ENCODE assay signal across 1 cellular context in the genomic region with DNA sequence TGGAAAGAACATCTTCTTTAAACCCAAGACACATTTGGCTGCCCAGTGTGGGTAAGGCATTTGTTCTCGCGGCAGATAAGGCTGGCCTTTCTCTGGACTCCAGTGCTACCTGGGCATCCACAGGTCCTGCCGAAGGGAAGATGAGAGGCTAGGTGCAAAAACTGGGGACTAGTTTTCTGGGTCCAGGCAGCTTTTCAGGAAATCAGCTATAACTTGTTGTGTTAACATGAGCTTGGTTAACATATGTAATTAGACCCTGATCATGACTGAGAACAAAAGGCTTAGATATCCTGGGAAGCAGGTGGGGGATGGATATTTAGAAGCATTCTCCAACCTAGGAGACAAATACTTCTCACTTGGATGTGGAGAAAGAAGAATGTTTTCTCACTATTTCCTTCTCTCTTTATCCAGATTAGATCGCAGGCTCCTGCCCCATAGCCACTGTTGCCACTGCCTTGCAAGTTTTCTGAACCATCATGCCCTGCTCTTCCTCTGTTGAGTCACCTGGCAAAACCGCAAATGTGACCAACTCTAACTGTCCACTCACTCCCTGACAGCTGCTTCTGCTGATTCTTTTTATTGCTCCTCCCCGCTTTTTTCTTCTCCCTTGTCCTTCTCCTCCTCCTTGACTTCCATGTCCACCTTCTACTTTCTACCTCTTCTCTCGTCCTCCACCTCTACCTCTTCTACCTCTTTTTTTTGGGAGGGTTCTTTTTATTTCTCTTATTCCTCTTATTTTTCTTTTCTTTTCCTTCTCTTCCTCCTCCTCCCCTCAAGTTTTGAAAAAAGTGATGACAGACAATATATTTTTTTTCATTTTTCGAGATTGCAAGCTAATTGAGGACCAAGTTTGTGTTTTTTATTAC.
TF ChIP-seq lines count a peak whose summit lies in the region.

No MANE protein-coding gene starts in this region.

TF ChIP-seq in K562, 482 proteins besides CTCF, POLR2A, EP300 and RAD21 (continued from another document and continues in another):
- TF ChIP-seq, protein P1, sequence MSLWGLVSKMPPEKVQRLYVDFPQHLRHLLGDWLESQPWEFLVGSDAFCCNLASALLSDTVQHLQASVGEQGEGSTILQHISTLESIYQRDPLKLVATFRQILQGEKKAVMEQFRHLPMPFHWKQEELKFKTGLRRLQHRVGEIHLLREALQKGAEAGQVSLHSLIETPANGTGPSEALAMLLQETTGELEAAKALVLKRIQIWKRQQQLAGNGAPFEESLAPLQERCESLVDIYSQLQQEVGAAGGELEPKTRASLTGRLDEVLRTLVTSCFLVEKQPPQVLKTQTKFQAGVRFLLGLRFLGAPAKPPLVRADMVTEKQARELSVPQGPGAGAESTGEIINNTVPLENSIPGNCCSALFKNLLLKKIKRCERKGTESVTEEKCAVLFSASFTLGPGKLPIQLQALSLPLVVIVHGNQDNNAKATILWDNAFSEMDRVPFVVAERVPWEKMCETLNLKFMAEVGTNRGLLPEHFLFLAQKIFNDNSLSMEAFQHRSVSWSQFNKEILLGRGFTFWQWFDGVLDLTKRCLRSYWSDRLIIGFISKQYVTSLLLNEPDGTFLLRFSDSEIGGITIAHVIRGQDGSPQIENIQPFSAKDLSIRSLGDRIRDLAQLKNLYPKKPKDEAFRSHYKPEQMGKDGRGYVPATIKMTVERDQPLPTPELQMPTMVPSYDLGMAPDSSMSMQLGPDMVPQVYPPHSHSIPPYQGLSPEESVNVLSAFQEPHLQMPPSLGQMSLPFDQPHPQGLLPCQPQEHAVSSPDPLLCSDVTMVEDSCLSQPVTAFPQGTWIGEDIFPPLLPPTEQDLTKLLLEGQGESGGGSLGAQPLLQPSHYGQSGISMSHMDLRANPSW (CRISPR knock-in tag; IDR thresholded peaks at IDR 0.05): no peak
- TF ChIP-seq, protein P2, sequence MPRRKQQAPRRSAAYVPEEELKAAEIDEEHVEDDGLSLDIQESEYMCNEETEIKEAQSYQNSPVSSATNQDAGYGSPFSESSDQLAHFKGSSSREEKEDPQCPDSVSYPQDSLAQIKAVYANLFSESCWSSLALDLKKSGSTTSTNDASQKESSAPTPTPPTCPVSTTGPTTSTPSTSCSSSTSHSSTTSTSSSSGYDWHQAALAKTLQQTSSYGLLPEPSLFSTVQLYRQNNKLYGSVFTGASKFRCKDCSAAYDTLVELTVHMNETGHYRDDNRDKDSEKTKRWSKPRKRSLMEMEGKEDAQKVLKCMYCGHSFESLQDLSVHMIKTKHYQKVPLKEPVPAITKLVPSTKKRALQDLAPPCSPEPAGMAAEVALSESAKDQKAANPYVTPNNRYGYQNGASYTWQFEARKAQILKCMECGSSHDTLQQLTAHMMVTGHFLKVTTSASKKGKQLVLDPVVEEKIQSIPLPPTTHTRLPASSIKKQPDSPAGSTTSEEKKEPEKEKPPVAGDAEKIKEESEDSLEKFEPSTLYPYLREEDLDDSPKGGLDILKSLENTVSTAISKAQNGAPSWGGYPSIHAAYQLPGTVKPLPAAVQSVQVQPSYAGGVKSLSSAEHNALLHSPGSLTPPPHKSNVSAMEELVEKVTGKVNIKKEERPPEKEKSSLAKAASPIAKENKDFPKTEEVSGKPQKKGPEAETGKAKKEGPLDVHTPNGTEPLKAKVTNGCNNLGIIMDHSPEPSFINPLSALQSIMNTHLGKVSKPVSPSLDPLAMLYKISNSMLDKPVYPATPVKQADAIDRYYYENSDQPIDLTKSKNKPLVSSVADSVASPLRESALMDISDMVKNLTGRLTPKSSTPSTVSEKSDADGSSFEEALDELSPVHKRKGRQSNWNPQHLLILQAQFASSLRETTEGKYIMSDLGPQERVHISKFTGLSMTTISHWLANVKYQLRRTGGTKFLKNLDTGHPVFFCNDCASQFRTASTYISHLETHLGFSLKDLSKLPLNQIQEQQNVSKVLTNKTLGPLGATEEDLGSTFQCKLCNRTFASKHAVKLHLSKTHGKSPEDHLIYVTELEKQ (CRISPR knock-in tag; IDR thresholded peaks at IDR 0.05): no peak
- TF ChIP-seq, protein P3, sequence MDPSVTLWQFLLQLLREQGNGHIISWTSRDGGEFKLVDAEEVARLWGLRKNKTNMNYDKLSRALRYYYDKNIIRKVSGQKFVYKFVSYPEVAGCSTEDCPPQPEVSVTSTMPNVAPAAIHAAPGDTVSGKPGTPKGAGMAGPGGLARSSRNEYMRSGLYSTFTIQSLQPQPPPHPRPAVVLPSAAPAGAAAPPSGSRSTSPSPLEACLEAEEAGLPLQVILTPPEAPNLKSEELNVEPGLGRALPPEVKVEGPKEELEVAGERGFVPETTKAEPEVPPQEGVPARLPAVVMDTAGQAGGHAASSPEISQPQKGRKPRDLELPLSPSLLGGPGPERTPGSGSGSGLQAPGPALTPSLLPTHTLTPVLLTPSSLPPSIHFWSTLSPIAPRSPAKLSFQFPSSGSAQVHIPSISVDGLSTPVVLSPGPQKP (CRISPR knock-in tag; IDR thresholded peaks at IDR 0.05): no peak
- TF ChIP-seq SIRT6 (IDR thresholded peaks at IDR 0.05; ENCODE audit: low read depth, low read length) (no peak), PTRF (tag; IDR thresholded peaks at IDR 0.05) (no peak), SMAD4 (CRISPR knock-in tag; conservative IDR thresholded peaks at IDR 0.05) (0 out of 2 replicates have a peak, but pooled peaks have one; percentile 72), NONO (IDR thresholded peaks at IDR 0.05; ENCODE audit: low read depth in 2 of 2, low read length in 1 of 2) (no peak), STAG1 (CRISPR knock-in tag; IDR thresholded peaks at IDR 0.05; ENCODE audit: borderline replicate concordance) (no peak), ELF1 (tag; IDR thresholded peaks at IDR 0.05) (peak; percentile 48; the same call in 1 of the 2 replicates), CREM (IDR thresholded peaks at IDR 0.05; ENCODE audit: low read depth) (peak; percentile 56), ZNF79 (CRISPR knock-in tag; IDR thresholded peaks at IDR 0.05; ENCODE audit: low read depth) (no peak), ZBTB1 (CRISPR knock-in tag; IDR thresholded peaks at IDR 0.05; ENCODE audit: borderline replicate concordance, low read depth) (peak; percentile 54; the same call in 1 of the 2 replicates), NFYB (IDR thresholded peaks at IDR 0.05; ENCODE audit: extremely low read depth, insufficient read length) (no peak), SMAD1 (IDR thresholded peaks at IDR 0.05; ENCODE audit: low read depth, low read length, partially characterized antibody) (no peak), FOXJ3 (CRISPR knock-in tag; IDR thresholded peaks at IDR 0.05) (no peak), NR4A1 (CRISPR knock-in tag; IDR thresholded peaks at IDR 0.05) (no peak), NR4A1 (tag; IDR thresholded peaks at IDR 0.05) (no peak), CHCHD3 (CRISPR knock-in tag; IDR thresholded peaks at IDR 0.05) (no peak), GATAD2A (IDR thresholded peaks at IDR 0.05) (0 out of 2 replicates have a peak, but pooled peaks have one; percentile 21), HDAC1 (IDR thresholded peaks at IDR 0.05) (peak; percentile 30 to 76; a peak in 3 of 4 replicates), ZNF146 (CRISPR knock-in tag; IDR thresholded peaks at IDR 0.05; ENCODE audit: unreplicated experiment) (no peak), ELF4 (CRISPR knock-in tag; IDR thresholded peaks at IDR 0.05) (peak; percentile 97), ZFP30 (CRISPR knock-in tag; IDR thresholded peaks at IDR 0.05; ENCODE audit: borderline replicate concordance) (no peak)
- TF ChIP-seq, protein P4, sequence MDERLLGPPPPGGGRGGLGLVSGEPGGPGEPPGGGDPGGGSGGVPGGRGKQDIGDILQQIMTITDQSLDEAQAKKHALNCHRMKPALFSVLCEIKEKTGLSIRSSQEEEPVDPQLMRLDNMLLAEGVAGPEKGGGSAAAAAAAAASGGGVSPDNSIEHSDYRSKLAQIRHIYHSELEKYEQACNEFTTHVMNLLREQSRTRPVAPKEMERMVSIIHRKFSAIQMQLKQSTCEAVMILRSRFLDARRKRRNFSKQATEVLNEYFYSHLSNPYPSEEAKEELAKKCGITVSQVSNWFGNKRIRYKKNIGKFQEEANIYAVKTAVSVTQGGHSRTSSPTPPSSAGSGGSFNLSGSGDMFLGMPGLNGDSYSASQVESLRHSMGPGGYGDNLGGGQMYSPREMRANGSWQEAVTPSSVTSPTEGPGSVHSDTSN (CRISPR knock-in tag; IDR thresholded peaks at IDR 0.05; ENCODE audit: low read depth): no peak
- TF ChIP-seq, protein P4 (tag; conservative IDR thresholded peaks at IDR 0.05; ENCODE audit: low read depth): peak; percentile 66; the same call in 1 of the 2 replicates
- TF ChIP-seq, protein P5, sequence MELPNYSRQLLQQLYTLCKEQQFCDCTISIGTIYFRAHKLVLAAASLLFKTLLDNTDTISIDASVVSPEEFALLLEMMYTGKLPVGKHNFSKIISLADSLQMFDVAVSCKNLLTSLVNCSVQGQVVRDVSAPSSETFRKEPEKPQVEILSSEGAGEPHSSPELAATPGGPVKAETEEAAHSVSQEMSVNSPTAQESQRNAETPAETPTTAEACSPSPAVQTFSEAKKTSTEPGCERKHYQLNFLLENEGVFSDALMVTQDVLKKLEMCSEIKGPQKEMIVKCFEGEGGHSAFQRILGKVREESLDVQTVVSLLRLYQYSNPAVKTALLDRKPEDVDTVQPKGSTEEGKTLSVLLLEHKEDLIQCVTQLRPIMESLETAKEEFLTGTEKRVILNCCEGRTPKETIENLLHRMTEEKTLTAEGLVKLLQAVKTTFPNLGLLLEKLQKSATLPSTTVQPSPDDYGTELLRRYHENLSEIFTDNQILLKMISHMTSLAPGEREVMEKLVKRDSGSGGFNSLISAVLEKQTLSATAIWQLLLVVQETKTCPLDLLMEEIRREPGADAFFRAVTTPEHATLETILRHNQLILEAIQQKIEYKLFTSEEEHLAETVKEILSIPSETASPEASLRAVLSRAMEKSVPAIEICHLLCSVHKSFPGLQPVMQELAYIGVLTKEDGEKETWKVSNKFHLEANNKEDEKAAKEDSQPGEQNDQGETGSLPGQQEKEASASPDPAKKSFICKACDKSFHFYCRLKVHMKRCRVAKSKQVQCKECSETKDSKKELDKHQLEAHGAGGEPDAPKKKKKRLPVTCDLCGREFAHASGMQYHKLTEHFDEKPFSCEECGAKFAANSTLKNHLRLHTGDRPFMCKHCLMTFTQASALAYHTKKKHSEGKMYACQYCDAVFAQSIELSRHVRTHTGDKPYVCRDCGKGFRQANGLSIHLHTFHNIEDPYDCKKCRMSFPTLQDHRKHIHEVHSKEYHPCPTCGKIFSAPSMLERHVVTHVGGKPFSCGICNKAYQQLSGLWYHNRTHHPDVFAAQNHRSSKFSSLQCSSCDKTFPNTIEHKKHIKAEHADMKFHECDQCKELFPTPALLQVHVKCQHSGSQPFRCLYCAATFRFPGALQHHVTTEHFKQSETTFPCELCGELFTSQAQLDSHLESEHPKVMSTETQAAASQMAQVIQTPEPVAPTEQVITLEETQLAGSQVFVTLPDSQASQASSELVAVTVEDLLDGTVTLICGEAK (IDR thresholded peaks at IDR 0.05): peak; percentile 55; the same call in 1 of the 2 replicates
- TF ChIP-seq, protein P5 (CRISPR knock-in tag; IDR thresholded peaks at IDR 0.05): no peak
- TF ChIP-seq, protein P6, sequence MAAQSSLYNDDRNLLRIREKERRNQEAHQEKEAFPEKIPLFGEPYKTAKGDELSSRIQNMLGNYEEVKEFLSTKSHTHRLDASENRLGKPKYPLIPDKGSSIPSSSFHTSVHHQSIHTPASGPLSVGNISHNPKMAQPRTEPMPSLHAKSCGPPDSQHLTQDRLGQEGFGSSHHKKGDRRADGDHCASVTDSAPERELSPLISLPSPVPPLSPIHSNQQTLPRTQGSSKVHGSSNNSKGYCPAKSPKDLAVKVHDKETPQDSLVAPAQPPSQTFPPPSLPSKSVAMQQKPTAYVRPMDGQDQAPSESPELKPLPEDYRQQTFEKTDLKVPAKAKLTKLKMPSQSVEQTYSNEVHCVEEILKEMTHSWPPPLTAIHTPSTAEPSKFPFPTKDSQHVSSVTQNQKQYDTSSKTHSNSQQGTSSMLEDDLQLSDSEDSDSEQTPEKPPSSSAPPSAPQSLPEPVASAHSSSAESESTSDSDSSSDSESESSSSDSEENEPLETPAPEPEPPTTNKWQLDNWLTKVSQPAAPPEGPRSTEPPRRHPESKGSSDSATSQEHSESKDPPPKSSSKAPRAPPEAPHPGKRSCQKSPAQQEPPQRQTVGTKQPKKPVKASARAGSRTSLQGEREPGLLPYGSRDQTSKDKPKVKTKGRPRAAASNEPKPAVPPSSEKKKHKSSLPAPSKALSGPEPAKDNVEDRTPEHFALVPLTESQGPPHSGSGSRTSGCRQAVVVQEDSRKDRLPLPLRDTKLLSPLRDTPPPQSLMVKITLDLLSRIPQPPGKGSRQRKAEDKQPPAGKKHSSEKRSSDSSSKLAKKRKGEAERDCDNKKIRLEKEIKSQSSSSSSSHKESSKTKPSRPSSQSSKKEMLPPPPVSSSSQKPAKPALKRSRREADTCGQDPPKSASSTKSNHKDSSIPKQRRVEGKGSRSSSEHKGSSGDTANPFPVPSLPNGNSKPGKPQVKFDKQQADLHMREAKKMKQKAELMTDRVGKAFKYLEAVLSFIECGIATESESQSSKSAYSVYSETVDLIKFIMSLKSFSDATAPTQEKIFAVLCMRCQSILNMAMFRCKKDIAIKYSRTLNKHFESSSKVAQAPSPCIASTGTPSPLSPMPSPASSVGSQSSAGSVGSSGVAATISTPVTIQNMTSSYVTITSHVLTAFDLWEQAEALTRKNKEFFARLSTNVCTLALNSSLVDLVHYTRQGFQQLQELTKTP (IDR thresholded peaks at IDR 0.05; ENCODE audit: low read depth in 1 of 2, partially characterized antibody in 2 of 2): peak; percentile 71 to 89
